Comparison of ENCODE assay signal across 8 cellular contexts in genomic region chr16:525520-526180, GRCh38. TPM values are rescaled to one million over a fixed set of nuclear protein-coding genes. Genes with fewer than 3 reads are reported as not detected.
A peak's percentile ranks its signal among the peaks of the same experiment; 100 is the strongest.
DNase-seq lines count a peak whose midpoint lies in the region; ATAC-seq and TF ChIP-seq lines count a peak whose summit lies in the region.

No MANE protein-coding gene starts in this region.

- no peaks in the 10 kb centered on the region for H3K27me3 Mint-ChIP-seq in natural killer cell (ENCODE audit: low read depth in 2 of 2)

- H3K27ac ChIP-seq in coronary artery, result peak overlapping the region; percentile 16 to 97

- peak overlapping the region; percentile 74 for H3K4me3 ChIP-seq in coronary artery

- ATAC-seq in natural killer cell, result peak in 1 of 3 donors; percentile 1
- ATAC-seq in HG03469 (IDR thresholded peaks at IDR 0.05; ENCODE audit: unreplicated experiment), result no peak

- DNase-seq in CD1c-positive myeloid dendritic cell (ENCODE audit: extremely low spot score) (peak; percentile 34), HT1080 (ENCODE audit: low read depth) (peak; percentile 94), coronary artery (ENCODE audit: low spot score) (no peak), natural killer cell (no peak), stromal cell of bone marrow (ENCODE audit: low read depth) (peak; percentile 62), DMS153 (lab: John Stamatoyannopoulos, UW) (no peak)
- DNase-seq in activated CD4-positive, alpha-beta T cell treated with anti-CD3 and anti-CD28 coated beads for 24 hours (ENCODE audit: low read depth in 2 of 2), result peak; percentile 64 to 67

- peaks cover 24 to 37% of the 10 kb centered on the region in 2 donors for H3K4me1 Mint-ChIP-seq in natural killer cell

- H3K27ac Mint-ChIP-seq in natural killer cell, result peak overlapping the region; percentile 58 to 86

- TF ChIP-seq CTCF in coronary artery (IDR thresholded peaks at IDR 0.05), result no peak
- no peak for TF ChIP-seq CTCF in natural killer cell (IDR thresholded peaks at IDR 0.05)

- no peaks in the 10 kb centered on the region for H3K36me3 Mint-ChIP-seq in natural killer cell

- intact Hi-C loops in natural killer cell (cut with micrococcal nuclease), result loop anchor here (2.0 kb wide), 1 partner anchor 133 kb away; no protein-coding TSS in a partner anchor

- H3K9me3 Mint-ChIP-seq in natural killer cell, result no peaks in the 10 kb centered on the region

- peak overlapping the region; percentile 35 for H3K4me3 Mint-ChIP-seq in natural killer cell

RNA-seq across cellular contexts. Expression of gene CAPN15, which starts 1.9 kb away (rescaled TPM):
- 92.4 and 122 TPM in 2 replicates for total RNA-seq in HT1080 (2014; rRNA removed; shearing (Covaris generic))
- polyA plus RNA-seq in HT1080 (2015; cell fraction: cytosol; rRNA removed), result 48.0 and 57.5 TPM in 2 replicates
- 91.0 and 97.1 TPM in 2 replicates for polyA plus RNA-seq in HT1080 (2015; cell fraction: nucleus; rRNA removed)
- 100 to 1,000 TPM; 151 to 275 (median 186) TPM for total RNA-seq in natural killer cell

RNA-seq across cellular contexts. Expression of gene PRR35, which starts 34.5 kb away (rescaled TPM):
- total RNA-seq in HT1080 (2014; rRNA removed; shearing (Covaris generic)), result 0.10 TPM in 1 of 2 replicates, not detected in the other
- polyA plus RNA-seq in HT1080 (2015; cell fraction: cytosol; rRNA removed), result 0.07 TPM in 1 of 2 replicates, not detected in the other
- 0.07 and 0.13 TPM in 2 replicates for polyA plus RNA-seq in HT1080 (2015; cell fraction: nucleus; rRNA removed)
- under 1 TPM in 1 of 3 donors, not detected in 2; 0.20 TPM for total RNA-seq in natural killer cell

RNA-seq across cellular contexts. Expression of gene NHLRC4, which starts 41.2 kb away (rescaled TPM):
- 0.07 and 1.1 TPM in 2 replicates for total RNA-seq in HT1080 (2014; rRNA removed; shearing (Covaris generic))
- 0.36 and 0.74 TPM in 2 replicates for polyA plus RNA-seq in HT1080 (2015; cell fraction: cytosol; rRNA removed)
- polyA plus RNA-seq in HT1080 (2015; cell fraction: nucleus; rRNA removed), result 1.5 and 2.2 TPM in 2 replicates
- under 1 TPM; 0.28 to 0.75 (median 0.35) TPM for total RNA-seq in natural killer cell

RNA-seq across cellular contexts. Expression of gene PIGQ, which starts 44.1 kb away (rescaled TPM):
- total RNA-seq in HT1080 (2014; rRNA removed; shearing (Covaris generic)), result 38.2 and 53.0 TPM in 2 replicates
- 30.1 and 37.3 TPM in 2 replicates for polyA plus RNA-seq in HT1080 (2015; cell fraction: cytosol; rRNA removed)
- polyA plus RNA-seq in HT1080 (2015; cell fraction: nucleus; rRNA removed), result 68.4 and 71.1 TPM in 2 replicates
- 10 to 100 TPM; 27.6 to 40.5 (median 37.0) TPM for total RNA-seq in natural killer cell

Comparison
In these comparisons a context has a peak if more than half of its experiments do, and no peak if none do; other contexts are left out.
1. DNase-seq: peak in CD1c-positive myeloid dendritic cell (single experiment), HT1080 (single experiment), activated CD4-positive, alpha-beta T cell treated with anti-CD3 and anti-CD28 coated beads for 24 hours (2 of 2) and stromal cell of bone marrow (single experiment); none in coronary artery (single experiment), natural killer cell (single experiment) and DMS153 (single experiment).